In genomic region chr1:203143671-203144070, GRCh38 we compare ENCODE assay signal across 17 cellular contexts. TPM values are rescaled to one million over a fixed set of nuclear protein-coding genes. Genes with fewer than 3 reads are reported as not detected.
DNase-seq lines count a peak whose midpoint lies in the region; ATAC-seq and TF ChIP-seq lines count a peak whose summit lies in the region.
"Had no signal": no experiment of that assay in that cellular context is flagged by ENCODE, and none has a peak within 500 bp of the region (broad histone marks: within the 10 kb centered on the region; RNA-seq: fewer than 3 reads in every experiment).

No MANE protein-coding gene starts in this region.

- H3K4me2 ChIP-seq in BLaER1 (peak overlapping the region; percentile 84), neuronal stem cell (ENCODE audit: insufficient read depth, low read length, poor library complexity, severe bottlenecking) (no peak overlapping the region)
- H3K4me2 ChIP-seq: PC-9 had no signal

- DNase-seq in body of pancreas (no peak), heart right ventricle (peak in 1 of 2 donors; percentile 31), neuronal stem cell (ENCODE audit: low spot score) (no peak), NCI-H187 treated with DMSO at 0.1 percent for 48 hours (lab: John Stamatoyannopoulos, UW) (no peak)
- no peak for DNase-seq in CD4-positive, alpha-beta memory T cell
- DNase-seq: Caco-2, HCEC 1CT, NCI-H1436, NCI-H446 treated with DMSO at 0.1 percent for 48 hours, NCI-H748 treated with DMSO at 0.1 percent for 48 hours, PC-9 had no signal

- no peak overlapping the region for H2BK15ac ChIP-seq in neuronal stem cell (ENCODE audit: low read length)

- H3K27ac Mint-ChIP-seq in CD4-positive, alpha-beta memory T cell, result peak overlapping the region in 1 of 7 donors; percentile 11
- H3K27ac Mint-ChIP-seq: IgD-negative memory B cell had no signal

- H2AK5ac ChIP-seq in neuronal stem cell (ENCODE audit: low read depth, low read length), result no peak overlapping the region

- H3K4me3 ChIP-seq in BLaER1 (no peak overlapping the region), body of pancreas (no peak overlapping the region), heart right ventricle (no peak overlapping the region), neuronal stem cell (ENCODE audit: low read length in 2 of 2) (no peak overlapping the region)
- H3K4me3 ChIP-seq in CD4-positive, alpha-beta memory T cell (ENCODE audit: low read length in 2 of 2), result no peak overlapping the region
- H3K4me3 ChIP-seq: PC-9 had no signal

- no peak overlapping the region for H2BK12ac ChIP-seq in neuronal stem cell (ENCODE audit: low read length)

- H4K91ac ChIP-seq in neuronal stem cell (ENCODE audit: low read depth, low read length, poor library complexity), result no peak overlapping the region

- H3K4me1 ChIP-seq in BLaER1, result peaks cover 96% of the 10 kb centered on the region
- peaks cover 72% of the 10 kb centered on the region for H3K4me1 ChIP-seq in body of pancreas
- peaks cover 0 to 11% (median 9%) of the 10 kb centered on the region in 9 donors for H3K4me1 ChIP-seq in heart right ventricle
- peaks cover 7% of the 10 kb centered on the region in 2 donors for H3K4me1 ChIP-seq in neuronal stem cell (ENCODE audit: control insufficient read depth in 2 of 2, insufficient read depth in 1 of 2, low read depth in 1 of 2, low read length in 2 of 2)
- no peaks in the 10 kb centered on the region for H3K4me1 ChIP-seq in CD4-positive, alpha-beta memory T cell (ENCODE audit: insufficient read depth, low read length)
- H3K4me1 ChIP-seq: Caco-2 had no signal

- H3K4ac ChIP-seq in neuronal stem cell (ENCODE audit: low read length), result no peak overlapping the region

- H3K27me3 Mint-ChIP-seq in CD4-positive, alpha-beta memory T cell, result peaks cover 0 to 2% of the 10 kb centered on the region in 2 donors
- H3K27me3 Mint-ChIP-seq: IgD-negative memory B cell had no signal

- H3K27me3 ChIP-seq in BLaER1 (no peaks in the 10 kb centered on the region), body of pancreas (no peaks in the 10 kb centered on the region), heart right ventricle (peaks cover 0 to 3% (median 0%) of the 10 kb centered on the region in 7 donors), neuronal stem cell (ENCODE audit: control insufficient read depth in 3 of 3, insufficient read depth in 3 of 3, low read depth in 1 of 3, low read length in 3 of 3) (no peaks in the 10 kb centered on the region)
- no peaks in the 10 kb centered on the region for H3K27me3 ChIP-seq in CD4-positive, alpha-beta memory T cell (ENCODE audit: insufficient read depth, low read length)

- H3K27ac ChIP-seq in BLaER1 (peak overlapping the region; percentile 73), body of pancreas (peak overlapping the region in 3 of 4 donors; percentile 64 to 81 (median 79)), heart right ventricle (no peak overlapping the region), neuronal stem cell (replicated peaks; ENCODE audit: low read length) (no peak overlapping the region)
- H3K27ac ChIP-seq in CD4-positive, alpha-beta memory T cell (ENCODE audit: low read depth, low read length), result no peak overlapping the region
- H3K27ac ChIP-seq: PC-9 had no signal

- no peak for TF ChIP-seq POLR2A in body of pancreas (IDR thresholded peaks at IDR 0.05)

- no peaks in the 10 kb centered on the region for H3K36me3 Mint-ChIP-seq in CD4-positive, alpha-beta memory T cell
- H3K36me3 Mint-ChIP-seq: CD14-positive monocyte, IgD-negative memory B cell had no signal

- CTCF ChIA-PET in CD4-positive, alpha-beta memory T cell (lab: Charles Lee; ENCODE audit: partially characterized antibody), result no interaction called here

- peak overlapping the region; percentile 67 for H3K14ac ChIP-seq in neuronal stem cell (ENCODE audit: low read length)

- no peaks in the 10 kb centered on the region for H4K20me1 ChIP-seq in BLaER1

- ATAC-seq in body of pancreas, result no peak
- peak in 5 of 8 donors; percentile 31 to 79 (median 74) for ATAC-seq in heart right ventricle
- ATAC-seq in GM19351 (IDR thresholded peaks at IDR 0.05; ENCODE audit: unreplicated experiment), result no peak
- ATAC-seq in HG02840 (IDR thresholded peaks at IDR 0.05; ENCODE audit: low FRiP score, unreplicated experiment), result no peak

- POLR2A ChIA-PET in CD4-positive, alpha-beta memory T cell (lab: Charles Lee; ENCODE audit: partially characterized antibody), result no interaction called here

- H3K4me1 Mint-ChIP-seq in CD4-positive, alpha-beta memory T cell, result no peaks in the 10 kb centered on the region
- H3K4me1 Mint-ChIP-seq: CD14-positive monocyte, IgD-negative memory B cell had no signal

- H2BK5ac ChIP-seq in neuronal stem cell (ENCODE audit: low read length), result no peak overlapping the region

- H4K8ac ChIP-seq in neuronal stem cell (ENCODE audit: low read depth, low read length), result no peak overlapping the region

- H3K9ac ChIP-seq in BLaER1 (no peak overlapping the region), neuronal stem cell (ENCODE audit: low read depth, low read length, poor library complexity) (peak overlapping the region; percentile 27)

- H2AFZ ChIP-seq in neuronal stem cell (ENCODE audit: low read length), result no peak overlapping the region
- H2AFZ ChIP-seq: PC-9 had no signal

- 49 to 63% methylated on average over 11 of the region's 11 CpGs for WGBS in body of pancreas, 2 donors
- WGBS in heart right ventricle, 2 donors, result 55 to 56% methylated on average over 11 of the region's 11 CpGs
- WGBS in neuronal stem cell (ENCODE audit: extremely low coverage in 2 of 2, insufficient read length in 2 of 2, insufficient replicate concordance in 1 of 2), 2 donors, result no CpG with 5 or more reads among the region's 11 CpGs

- peaks cover 0 to 8% (median 0%) of the 10 kb centered on the region in 8 donors for H3K9me3 Mint-ChIP-seq in CD4-positive, alpha-beta memory T cell
- H3K9me3 Mint-ChIP-seq: CD14-positive monocyte had no signal

- H3K79me1 ChIP-seq in neuronal stem cell (ENCODE audit: low read depth, low read length), result no peaks in the 10 kb centered on the region

- H3K4me3 Mint-ChIP-seq in CD4-positive, alpha-beta memory T cell, result peak overlapping the region in 1 of 8 donors; percentile 22
- H3K4me3 Mint-ChIP-seq: CD14-positive monocyte, IgD-negative memory B cell had no signal

- H2BK120ac ChIP-seq in neuronal stem cell (ENCODE audit: low read depth, low read length), result no peak overlapping the region

- intact Hi-C loops in body of pancreas (cut with DNase I), result no loop called here
- intact Hi-C loops in heart right ventricle (cut with DNase I), result no loop called here
- intact Hi-C loops in CD4-positive, alpha-beta memory T cell (cut with micrococcal nuclease), result no loop called here

- H3K23ac ChIP-seq in neuronal stem cell (ENCODE audit: low read depth, low read length, poor library complexity), result no peak overlapping the region

- peak overlapping the region; percentile 72 for H3K18ac ChIP-seq in neuronal stem cell (ENCODE audit: low read length)

- no peaks in the 10 kb centered on the region for H3K36me3 ChIP-seq in BLaER1
- no peaks in the 10 kb centered on the region for H3K36me3 ChIP-seq in body of pancreas (replicated peaks in 1 of 2; ENCODE audit: insufficient read depth in 1 of 2, low read depth in 2 of 2)
- no peaks in the 10 kb centered on the region for H3K36me3 ChIP-seq in heart right ventricle
- no peaks in the 10 kb centered on the region for H3K36me3 ChIP-seq in neuronal stem cell (replicated peaks in 1 of 2; ENCODE audit: control insufficient read depth in 2 of 2, insufficient read depth in 2 of 2, low read length in 2 of 2)
- H3K36me3 ChIP-seq in CD4-positive, alpha-beta memory T cell (ENCODE audit: insufficient read depth, low read length), result no peaks in the 10 kb centered on the region

- H3K9me3 ChIP-seq in BLaER1 (no peaks in the 10 kb centered on the region), body of pancreas (no peaks in the 10 kb centered on the region), heart right ventricle (no peaks in the 10 kb centered on the region), neuronal stem cell (replicated peaks in 1 of 2; ENCODE audit: control insufficient read depth in 2 of 2, insufficient read depth in 1 of 2, low read depth in 1 of 2, low read length in 2 of 2) (peaks cover 0 to 2% of the 10 kb centered on the region in 2 donors)
- no peaks in the 10 kb centered on the region for H3K9me3 ChIP-seq in CD4-positive, alpha-beta memory T cell (ENCODE audit: control insufficient read depth in 1 of 2, low read length in 2 of 2)
- H3K9me3 ChIP-seq: Caco-2 had no signal

- TF ChIP-seq CTCF in body of pancreas (IDR thresholded peaks at IDR 0.05) (no peak), heart right ventricle (IDR thresholded peaks at IDR 0.05) (no peak)

RNA-seq across cellular contexts. Expression of gene ADORA1, which starts 16.1 kb away (rescaled TPM):
- total RNA-seq in body of pancreas (10 to 100 TPM; 16.1 to 21.1 TPM), heart right ventricle (10 to 100 TPM in 4 of 10 donors, 1 to 10 TPM in 6; 5.1 to 12.2 (median 9.3) TPM)
- polyA plus RNA-seq in heart right ventricle, result 1 to 10 TPM; 1.8 to 8.3 TPM
- polyA plus RNA-seq in neuronal stem cell (2013, experiment 1 of 2), result 4.7 TPM
- polyA plus RNA-seq in neuronal stem cell (2013, experiment 2 of 2), result 4.6 TPM
- total RNA-seq in CD4-positive, alpha-beta memory T cell, result not detected
- polyA plus RNA-seq in CD4-positive, alpha-beta memory T cell, result under 1 TPM in 1 of 2 donors, not detected in 1; 0.10 TPM
- polyA plus RNA-seq: IgD-negative memory B cell had no signal

RNA-seq across cellular contexts. Expression of gene MYBPH, which starts 32.0 kb away (rescaled TPM):
- total RNA-seq in body of pancreas (not detected), heart right ventricle (not detected)
- polyA plus RNA-seq in heart right ventricle, result not detected
- not detected for polyA plus RNA-seq in neuronal stem cell (2013, experiment 1 of 2)
- polyA plus RNA-seq in neuronal stem cell (2013, experiment 2 of 2), result not detected
- total RNA-seq in CD4-positive, alpha-beta memory T cell, result not detected
- polyA plus RNA-seq in CD4-positive, alpha-beta memory T cell, result not detected
- total RNA-seq: HT-29, PC-9 had no signal
- polyA plus RNA-seq: IgD-negative memory B cell had no signal

RNA-seq across cellular contexts. Expression of gene CHI3L1, which starts 42.8 kb away (rescaled TPM):
- total RNA-seq in body of pancreas, result 1 to 10 TPM; 5.4 to 8.2 TPM
- total RNA-seq in heart right ventricle, result 10 to 100 TPM in 1 of 10 donors, 1 to 10 TPM in 3, under 1 TPM in 5, not detected in 1; 0.15 to 11.0 (median 0.42) TPM
- polyA plus RNA-seq in heart right ventricle, result 10 to 100 TPM in 1 of 2 donors, 1 to 10 TPM in 1; 2.2 to 14.3 TPM
- 0.24 TPM for polyA plus RNA-seq in neuronal stem cell (2013, experiment 1 of 2)
- polyA plus RNA-seq in neuronal stem cell (2013, experiment 2 of 2), result 0.21 TPM
- 1 to 10 TPM; 5.2 to 5.7 TPM for total RNA-seq in CD4-positive, alpha-beta memory T cell
- polyA plus RNA-seq in CD4-positive, alpha-beta memory T cell, result not detected
- total RNA-seq: HT-29, PC-9 had no signal
- polyA plus RNA-seq: IgD-negative memory B cell had no signal

RNA-seq across cellular contexts. Expression of gene MYOG, which starts 57.9 kb away (rescaled TPM):
- not detected for total RNA-seq in body of pancreas
- not detected for total RNA-seq in heart right ventricle
- polyA plus RNA-seq in heart right ventricle, result under 1 TPM in 1 of 2 donors, not detected in 1; 0.06 TPM
- polyA plus RNA-seq in neuronal stem cell (2013, experiment 1 of 2), result 0.04 TPM
- polyA plus RNA-seq in neuronal stem cell (2013, experiment 2 of 2), result 0.06 TPM
- total RNA-seq in CD4-positive, alpha-beta memory T cell, result not detected
- polyA plus RNA-seq in CD4-positive, alpha-beta memory T cell, result not detected
- total RNA-seq: Caco-2, HT-29, PC-9 had no signal
- polyA plus RNA-seq: CD14-positive monocyte, IgD-negative memory B cell had no signal

Comparison
In these comparisons a context has a peak if more than half of its experiments do, and no peak if none do; other contexts are left out.
1. H3K27ac ChIP-seq: peak in BLaER1 (single experiment) and body of pancreas (3 of 4); none in heart right ventricle (0 of 10), neuronal stem cell (single experiment) and CD4-positive, alpha-beta memory T cell (single experiment).
2. ATAC-seq: peak in heart right ventricle (5 of 8); none in body of pancreas (single experiment), GM19351 (single experiment) and HG02840 (single experiment).
3. RNA of gene ADORA1, which starts 16.1 kb away (total RNA-seq): 16.1 to 21.1 TPM in body of pancreas and 5.1 to 12.2 TPM in heart right ventricle; not detected in CD4-positive, alpha-beta memory T cell; every median in the first group is over 4 times any median in the second.